Comparison of ENCODE assay signal across 1 cellular context in the genomic region with DNA sequence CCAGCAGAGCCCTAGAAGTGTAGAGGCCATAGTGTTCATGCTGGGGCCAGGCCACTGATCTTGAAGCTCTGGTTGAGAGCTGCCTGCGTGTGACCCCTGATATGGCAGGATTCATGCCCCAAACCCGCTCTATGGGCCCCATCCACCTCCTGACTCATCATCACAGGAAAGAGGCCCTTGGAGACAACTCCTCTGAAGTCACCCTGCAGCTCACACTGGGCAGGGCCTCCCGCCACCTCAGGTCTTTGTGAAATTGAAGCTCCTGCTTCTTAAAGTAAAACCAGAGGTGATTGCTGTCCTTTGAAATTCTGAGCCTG.
TF ChIP-seq lines count a peak whose summit lies in the region.

No MANE protein-coding gene starts in this region.

TF ChIP-seq in GM23338, 12 proteins besides CTCF, POLR2A, EP300 and RAD21:
- TF ChIP-seq, protein P1, sequence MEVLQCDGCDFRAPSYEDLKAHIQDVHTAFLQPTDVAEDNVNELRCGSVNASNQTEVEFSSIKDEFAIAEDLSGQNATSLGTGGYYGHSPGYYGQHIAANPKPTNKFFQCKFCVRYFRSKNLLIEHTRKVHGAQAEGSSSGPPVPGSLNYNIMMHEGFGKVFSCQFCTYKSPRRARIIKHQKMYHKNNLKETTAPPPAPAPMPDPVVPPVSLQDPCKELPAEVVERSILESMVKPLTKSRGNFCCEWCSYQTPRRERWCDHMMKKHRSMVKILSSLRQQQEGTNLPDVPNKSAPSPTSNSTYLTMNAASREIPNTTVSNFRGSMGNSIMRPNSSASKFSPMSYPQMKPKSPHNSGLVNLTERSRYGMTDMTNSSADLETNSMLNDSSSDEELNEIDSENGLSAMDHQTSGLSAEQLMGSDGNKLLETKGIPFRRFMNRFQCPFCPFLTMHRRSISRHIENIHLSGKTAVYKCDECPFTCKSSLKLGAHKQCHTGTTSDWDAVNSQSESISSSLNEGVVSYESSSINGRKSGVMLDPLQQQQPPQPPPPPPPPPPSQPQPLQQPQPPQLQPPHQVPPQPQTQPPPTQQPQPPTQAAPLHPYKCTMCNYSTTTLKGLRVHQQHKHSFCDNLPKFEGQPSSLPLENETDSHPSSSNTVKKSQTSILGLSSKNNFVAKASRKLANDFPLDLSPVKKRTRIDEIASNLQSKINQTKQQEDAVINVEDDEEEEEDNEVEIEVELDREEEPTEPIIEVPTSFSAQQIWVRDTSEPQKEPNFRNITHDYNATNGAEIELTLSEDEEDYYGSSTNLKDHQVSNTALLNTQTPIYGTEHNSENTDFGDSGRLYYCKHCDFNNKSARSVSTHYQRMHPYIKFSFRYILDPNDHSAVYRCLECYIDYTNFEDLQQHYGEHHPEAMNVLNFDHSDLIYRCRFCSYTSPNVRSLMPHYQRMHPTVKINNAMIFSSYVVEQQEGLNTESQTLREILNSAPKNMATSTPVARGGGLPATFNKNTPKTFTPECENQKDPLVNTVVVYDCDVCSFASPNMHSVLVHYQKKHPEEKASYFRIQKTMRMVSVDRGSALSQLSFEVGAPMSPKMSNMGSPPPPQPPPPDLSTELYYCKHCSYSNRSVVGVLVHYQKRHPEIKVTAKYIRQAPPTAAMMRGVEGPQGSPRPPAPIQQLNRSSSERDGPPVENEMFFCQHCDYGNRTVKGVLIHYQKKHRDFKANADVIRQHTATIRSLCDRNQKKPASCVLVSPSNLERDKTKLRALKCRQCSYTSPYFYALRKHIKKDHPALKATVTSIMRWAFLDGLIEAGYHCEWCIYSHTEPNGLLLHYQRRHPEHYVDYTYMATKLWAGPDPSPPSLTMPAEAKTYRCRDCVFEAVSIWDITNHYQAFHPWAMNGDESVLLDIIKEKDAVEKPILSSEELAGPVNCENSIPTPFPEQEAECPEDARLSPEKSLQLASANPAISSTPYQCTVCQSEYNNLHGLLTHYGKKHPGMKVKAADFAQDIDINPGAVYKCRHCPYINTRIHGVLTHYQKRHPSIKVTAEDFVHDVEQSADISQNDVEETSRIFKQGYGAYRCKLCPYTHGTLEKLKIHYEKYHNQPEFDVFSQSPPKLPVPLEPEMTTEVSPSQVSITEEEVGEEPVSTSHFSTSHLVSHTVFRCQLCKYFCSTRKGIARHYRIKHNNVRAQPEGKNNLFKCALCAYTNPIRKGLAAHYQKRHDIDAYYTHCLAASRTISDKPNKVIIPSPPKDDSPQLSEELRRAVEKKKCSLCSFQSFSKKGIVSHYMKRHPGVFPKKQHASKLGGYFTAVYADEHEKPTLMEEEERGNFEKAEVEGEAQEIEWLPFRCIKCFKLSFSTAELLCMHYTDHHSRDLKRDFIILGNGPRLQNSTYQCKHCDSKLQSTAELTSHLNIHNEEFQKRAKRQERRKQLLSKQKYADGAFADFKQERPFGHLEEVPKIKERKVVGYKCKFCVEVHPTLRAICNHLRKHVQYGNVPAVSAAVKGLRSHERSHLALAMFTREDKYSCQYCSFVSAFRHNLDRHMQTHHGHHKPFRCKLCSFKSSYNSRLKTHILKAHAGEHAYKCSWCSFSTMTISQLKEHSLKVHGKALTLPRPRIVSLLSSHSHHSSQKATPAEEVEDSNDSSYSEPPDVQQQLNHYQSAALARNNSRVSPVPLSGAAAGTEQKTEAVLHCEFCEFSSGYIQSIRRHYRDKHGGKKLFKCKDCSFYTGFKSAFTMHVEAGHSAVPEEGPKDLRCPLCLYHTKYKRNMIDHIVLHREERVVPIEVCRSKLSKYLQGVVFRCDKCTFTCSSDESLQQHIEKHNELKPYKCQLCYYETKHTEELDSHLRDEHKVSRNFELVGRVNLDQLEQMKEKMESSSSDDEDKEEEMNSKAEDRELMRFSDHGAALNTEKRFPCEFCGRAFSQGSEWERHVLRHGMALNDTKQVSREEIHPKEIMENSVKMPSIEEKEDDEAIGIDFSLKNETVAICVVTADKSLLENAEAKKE (CRISPR knock-in tag; IDR thresholded peaks at IDR 0.05): no peak
- TF ChIP-seq CREB1 (CRISPR knock-in tag; IDR thresholded peaks at IDR 0.05; ENCODE audit: low read depth): no peak
- TF ChIP-seq POLR2AphosphoS5 (IDR thresholded peaks at IDR 0.05; ENCODE audit: low read depth): no peak
- no peak for TF ChIP-seq NANOG (IDR thresholded peaks at IDR 0.05; ENCODE audit: borderline replicate concordance)
TF ChIP-seq in GM23338: peak in this region for 0.
